ENCODE assay signal across 11 cellular contexts in the genomic region with DNA sequence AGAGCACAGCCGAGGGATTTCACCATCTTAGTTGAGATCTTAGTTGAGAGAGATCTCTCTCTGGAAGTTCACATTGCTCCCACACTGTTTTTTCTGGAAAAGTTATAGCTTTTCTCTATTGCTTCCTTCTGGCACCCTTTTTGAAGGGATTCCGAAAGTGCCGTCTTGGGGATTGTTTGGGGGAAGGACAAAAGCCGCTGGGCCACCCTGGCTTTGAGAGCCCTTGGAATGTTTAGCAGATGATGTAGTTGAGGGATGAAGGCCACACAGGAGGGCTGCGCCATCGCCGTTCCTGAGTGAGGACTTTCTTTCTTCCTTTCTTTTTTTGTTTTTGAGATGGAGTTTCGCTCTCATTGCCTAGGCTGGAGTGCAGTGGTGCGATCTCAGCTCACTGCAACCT. TPM values are rescaled to one million over a fixed set of nuclear protein-coding genes. Genes with fewer than 3 reads are reported as not detected.
DNase-seq lines count a peak whose midpoint lies in the region; ATAC-seq and TF ChIP-seq lines count a peak whose summit lies in the region.
"Had no signal": no experiment of that assay in that cellular context is flagged by ENCODE, and none has a peak within 500 bp of the region (broad histone marks: within the 10 kb centered on the region; RNA-seq: fewer than 3 reads in every experiment).

No MANE protein-coding gene starts in this region.

- H3K27me3 Mint-ChIP-seq in activated CD4-positive, alpha-beta T cell treated with anti-CD3 and anti-CD28 coated beads, Interleukin-2, amount 10 ng/mL, durations not matched to agents 7 days and 5 days = no peaks in the 10 kb centered on the region
- H3K27me3 Mint-ChIP-seq in central memory CD8-positive, alpha-beta T cell = no peaks in the 10 kb centered on the region
- H3K27me3 Mint-ChIP-seq in mesothelial cell of epicardium (ENCODE audit: low read depth) = no peaks in the 10 kb centered on the region

- WGBS in thyroid gland, 2 donors = 73 to 78% methylated on average over 9 of the region's 9 CpGs

- peaks cover 56 to 91% of the 10 kb centered on the region in 2 donors for H3K4me1 ChIP-seq in thyroid gland

- no peak overlapping the region for H3K4me3 ChIP-seq in thyroid gland (replicated peaks in 1 of 3)

- no peaks in the 10 kb centered on the region for H3K36me3 ChIP-seq in thyroid gland

- H3K36me3 Mint-ChIP-seq in activated CD4-positive, alpha-beta T cell treated with anti-CD3 and anti-CD28 coated beads, Interleukin-2, amount 10 ng/mL, durations not matched to agents 7 days and 5 days (ENCODE audit: low read depth) = peaks cover 26% of the 10 kb centered on the region
- H3K36me3 Mint-ChIP-seq in central memory CD8-positive, alpha-beta T cell (ENCODE audit: insufficient read depth) = peaks cover 1% of the 10 kb centered on the region
- H3K36me3 Mint-ChIP-seq in mesothelial cell of epicardium = peaks cover 7% of the 10 kb centered on the region

- no peak for TF ChIP-seq POLR2A in thyroid gland (IDR thresholded peaks at IDR 0.05)

- H3K27ac Mint-ChIP-seq in activated CD4-positive, alpha-beta T cell treated with anti-CD3 and anti-CD28 coated beads, Interleukin-2, amount 10 ng/mL, durations not matched to agents 7 days and 5 days = peak overlapping the region; percentile 43
- peak overlapping the region; percentile 68 for H3K27ac Mint-ChIP-seq in central memory CD8-positive, alpha-beta T cell (ENCODE audit: low read depth)
- H3K27ac Mint-ChIP-seq in mesothelial cell of epicardium = peak overlapping the region; percentile 84

- H3K4me1 Mint-ChIP-seq in activated CD4-positive, alpha-beta T cell treated with anti-CD3 and anti-CD28 coated beads, Interleukin-2, amount 10 ng/mL, durations not matched to agents 7 days and 5 days = peaks cover 88% of the 10 kb centered on the region
- peaks cover 77% of the 10 kb centered on the region for H3K4me1 Mint-ChIP-seq in central memory CD8-positive, alpha-beta T cell
- peaks cover 91% of the 10 kb centered on the region for H3K4me1 Mint-ChIP-seq in mesothelial cell of epicardium

- no peaks in the 10 kb centered on the region for H3K27me3 ChIP-seq in thyroid gland

- no peak for TF ChIP-seq CTCF in mesothelial cell of epicardium (IDR thresholded peaks at IDR 0.05; ENCODE audit: unreplicated experiment)
- TF ChIP-seq CTCF in thyroid gland (IDR thresholded peaks at IDR 0.05) = no peak

- CTCF ChIA-PET in activated CD4-positive, alpha-beta T cell treated with anti-CD3 and anti-CD28 coated beads, Interleukin-2, amount 10 ng/mL, durations not matched to agents 7 days and 5 days (lab: Charles Lee) = interaction anchor here (1.0 to 1.7 kb wide), 3 partner anchors 11 to 20 kb away, joined by 3 to 4 read pairs (median 3); no protein-coding TSS in a partner anchor

- POLR2A ChIA-PET in activated CD4-positive, alpha-beta T cell treated with anti-CD3 and anti-CD28 coated beads, Interleukin-2, amount 10 ng/mL, durations not matched to agents 7 days and 5 days (lab: Charles Lee) = no interaction called here

- peaks cover 2% of the 10 kb centered on the region for H3K9me3 Mint-ChIP-seq in activated CD4-positive, alpha-beta T cell treated with anti-CD3 and anti-CD28 coated beads, Interleukin-2, amount 10 ng/mL, durations not matched to agents 7 days and 5 days
- no peaks in the 10 kb centered on the region for H3K9me3 Mint-ChIP-seq in central memory CD8-positive, alpha-beta T cell
- H3K9me3 Mint-ChIP-seq in mesothelial cell of epicardium = no peaks in the 10 kb centered on the region

- peak overlapping the region; percentile 69 to 80 (median 77) for H3K27ac ChIP-seq in thyroid gland

- no peak for DNase-seq in activated CD4-positive, alpha-beta T cell treated with anti-CD3 and anti-CD28 coated beads, Interleukin-2, amount 10 ng/mL, durations not matched to agents 7 days and 5 days
- DNase-seq in activated CD4-positive, alpha-beta T cell treated with anti-CD3 and anti-CD28 coated beads for 4 hours = no peak
- no peak for DNase-seq in central memory CD8-positive, alpha-beta T cell (ENCODE audit: low spot score in 2 of 2)
- DNase-seq in mesothelial cell of epicardium (ENCODE audit: low spot score in 2 of 2, unreplicated experiment in 2 of 2) (no peak), thyroid gland (no peak), C1 segment of cervical spinal cord (lab: John Stamatoyannopoulos, UW) (no peak), DMS153 treated with DMSO at 0.1 percent for 48 hours (lab: John Stamatoyannopoulos, UW; ENCODE audit: unreplicated experiment) (no peak)
- DNase-seq: ACHN, Karpas-422, NCI-H226 had no signal

- no peak for ATAC-seq in central memory CD8-positive, alpha-beta T cell (replicated peaks; ENCODE audit: extremely low read depth, poor library complexity, severe bottlenecking)
- ATAC-seq in GM18858 (IDR thresholded peaks at IDR 0.05; ENCODE audit: unreplicated experiment) = no peak

- no peak overlapping the region for H3K4me3 Mint-ChIP-seq in activated CD4-positive, alpha-beta T cell treated with anti-CD3 and anti-CD28 coated beads, Interleukin-2, amount 10 ng/mL, durations not matched to agents 7 days and 5 days
- H3K4me3 Mint-ChIP-seq in central memory CD8-positive, alpha-beta T cell = peak overlapping the region; percentile 76
- no peak overlapping the region for H3K4me3 Mint-ChIP-seq in mesothelial cell of epicardium

- H3K9me3 ChIP-seq in thyroid gland = no peaks in the 10 kb centered on the region

- intact Hi-C loops in thyroid gland (cut with DNase I) = no loop called here

RNA-seq across cellular contexts. Expression of a gene that starts 17.7 kb away (rescaled TPM):
- total RNA-seq in activated CD4-positive, alpha-beta T cell treated with anti-CD3 and anti-CD28 coated beads, Interleukin-2, amount 10 ng/mL, durations not matched to agents 7 days and 5 days = 10 to 100 TPM; 36.0 to 39.5 TPM
- 141 to 142 TPM (median 142 TPM) in 3 replicates for total RNA-seq in mesothelial cell of epicardium
- total RNA-seq in thyroid gland = 10 to 100 TPM; 41.0 to 83.0 (median 54.6) TPM
